24 cellular contexts compared by ENCODE assay signal in genomic region chr18:54825626-54826344, GRCh38. TPM values are rescaled to one million over a fixed set of nuclear protein-coding genes. Genes with fewer than 3 reads are reported as not detected.
"Had no signal": no experiment of that assay in that cellular context is flagged by ENCODE, and none has a peak within 500 bp of the region (broad histone marks: within the 10 kb centered on the region; RNA-seq: fewer than 3 reads in every experiment).

No MANE protein-coding gene starts in this region.

- FAIRE-seq: RCC 7860 had no signal

- H3K9me3 ChIP-seq: adrenal gland, SJSA1 had no signal

- DNase-seq: activated CD4-positive, alpha-beta T cell treated with anti-CD3 and anti-CD28 coated beads for 4 hours; activated CD8-positive, alpha-beta memory T cell treated with anti-CD3 and anti-CD28 coated beads, Interleukin-2, amount 50 U/mL, for 4 hours; activated CD8-positive, alpha-beta T cell treated with anti-CD3 and anti-CD28 coated beads for 36 hours; activated naive CD4-positive, alpha-beta T cell treated with anti-CD3 and anti-CD28 coated beads, Interleukin-2, amount 50 U/mL, for 16 hours; activated naive CD8-positive, alpha-beta T cell treated with anti-CD3 and anti-CD28 coated beads, Interleukin-2, amount 10 ng/mL, durations not matched to agents 7 days and 5 days; activated T-cell treated with anti-CD3 and anti-CD28 coated beads, Interleukin-2, amount 50 U/mL, for 72 hours; adrenal gland; Kasumi-1; NCI-H1105 treated with DMSO at 0.1 percent for 48 hours; NCI-H1436 treated with DMSO at 0.1 percent for 48 hours; NCI-H187; NCI-H2081; NCI-H2227 treated with DMSO at 0.1 percent for 48 hours; NCI-H446 treated with DMSO at 0.1 percent for 48 hours; NCI-H526 treated with DMSO at 0.1 percent for 48 hours; PC-3; SHP77; T-cell; T-helper 2 cell; T1000; WERI-Rb-1 had no signal

- H3K27ac ChIP-seq: adrenal gland, coronary artery, SJSA1, WERI-Rb-1 had no signal

- H3K4me3 ChIP-seq: adrenal gland, coronary artery, SJSA1 had no signal

- H3K36me3 ChIP-seq: adrenal gland, SJSA1, WERI-Rb-1 had no signal

- H3K27me3 ChIP-seq: SJSA1 had no signal

- ATAC-seq: activated CD8-positive, alpha-beta T cell treated with anti-CD3 and anti-CD28 coated beads for 36 hours; activated T-cell treated with anti-CD3 and anti-CD28 coated beads, Interleukin-2, amount 50 U/mL, for 72 hours; PC-3; T-cell had no signal

RNA-seq across cellular contexts. Expression of gene RAB27B, which starts 2.5 kb away (rescaled TPM):
- total RNA-seq: activated CD8-positive, alpha-beta T cell treated with anti-CD3 and anti-CD28 coated beads for 36 hours had no signal
